In genomic region chr1:17191990-17192242, GRCh38 we compare ENCODE assay signal across 25 cellular contexts. TPM values are rescaled to one million over a fixed set of nuclear protein-coding genes. Genes with fewer than 3 reads are reported as not detected.
DNase-seq lines count a peak whose midpoint lies in the region; ATAC-seq and TF ChIP-seq lines count a peak whose summit lies in the region.
"Had no signal": no experiment of that assay in that cellular context is flagged by ENCODE, and none has a peak within 500 bp of the region (broad histone marks: within the 10 kb centered on the region; RNA-seq: fewer than 3 reads in every experiment).

No MANE protein-coding gene starts in this region.

- TF ChIP-seq CTCF in neural progenitor cell (IDR thresholded peaks at IDR 0.05): no peak

- H3K27ac ChIP-seq in BLaER1 (0 out of 2 replicates have a peak overlapping the region, but pooled peaks have one; percentile 30), neural progenitor cell (no peak overlapping the region)
- H3K27ac ChIP-seq: body of pancreas, colonic mucosa, upper lobe of right lung, VCaP had no signal

- H3K9me3 Mint-ChIP-seq in IgD-negative memory B cell (peaks cover 3 to 13% (median 4%) of the 10 kb centered on the region in 3 donors), neural progenitor cell (peaks cover 2% of the 10 kb centered on the region)

- H3K4me3 Mint-ChIP-seq in IgD-negative memory B cell (no peak overlapping the region), neural progenitor cell (peak overlapping the region; percentile 12)
- H3K4me3 Mint-ChIP-seq: activated naive CD8-positive, alpha-beta T cell treated with anti-CD3 and anti-CD28 coated beads, Interleukin-2, amount 50 U/mL, for 24 hours; CD4-positive, alpha-beta T cell; naive thymus-derived CD8-positive, alpha-beta T cell had no signal

- no peaks in the 10 kb centered on the region for H3F3A ChIP-seq in neural progenitor cell (ENCODE audit: low read depth)

- no peaks in the 10 kb centered on the region for H3K27me3 ChIP-seq in BLaER1
- no peaks in the 10 kb centered on the region for H3K27me3 ChIP-seq in neural progenitor cell
- H3K27me3 ChIP-seq: body of pancreas, colonic mucosa, upper lobe of right lung had no signal

- no peaks in the 10 kb centered on the region for H3K36me3 Mint-ChIP-seq in IgD-negative memory B cell
- no peaks in the 10 kb centered on the region for H3K36me3 Mint-ChIP-seq in neural progenitor cell

- H3K27me3 Mint-ChIP-seq in IgD-negative memory B cell: no peaks in the 10 kb centered on the region
- peaks cover 15% of the 10 kb centered on the region for H3K27me3 Mint-ChIP-seq in neural progenitor cell (ENCODE audit: insufficient read depth, low read depth)
- H3K27me3 Mint-ChIP-seq: CD4-positive, alpha-beta T cell had no signal

- H3K36me3 ChIP-seq in BLaER1 (no peaks in the 10 kb centered on the region), neural progenitor cell (no peaks in the 10 kb centered on the region)
- H3K36me3 ChIP-seq: colonic mucosa, upper lobe of right lung had no signal

- H3K4me2 ChIP-seq in BLaER1: peak overlapping the region; percentile 51
- no peak overlapping the region for H3K4me2 ChIP-seq in neural progenitor cell

- H3K4me3 ChIP-seq in BLaER1: no peak overlapping the region
- no peak overlapping the region for H3K4me3 ChIP-seq in neural progenitor cell
- H3K4me3 ChIP-seq: body of pancreas, colonic mucosa, upper lobe of right lung had no signal

- peaks cover 2 to 12% (median 4%) of the 10 kb centered on the region in 3 donors for H3K4me1 Mint-ChIP-seq in IgD-negative memory B cell
- H3K4me1 Mint-ChIP-seq in neural progenitor cell: peaks cover 35% of the 10 kb centered on the region

- peak; percentile 21 for DNase-seq in ecto neural progenitor cell (ENCODE audit: low spot score)
- DNase-seq in neural progenitor cell (ENCODE audit: low spot score): no peak
- DNase-seq in T-helper 9 cell: no peak
- DNase-seq in GM03348 (ENCODE audit: low spot score): no peak
- DNase-seq: activated CD4-positive, alpha-beta T cell treated with anti-CD3 and anti-CD28 coated beads, Interleukin-2, amount 50 U/mL, for 4 hours; activated effector memory CD4-positive, alpha-beta T cell treated with Interleukin-2 at 50 U/mL for 16 hours; activated naive CD8-positive, alpha-beta T cell treated with anti-CD3 and anti-CD28 coated beads, Interleukin-2, amount 50 U/mL, for 24 hours; body of pancreas; colonic mucosa; GF-D8; left cardiac atrium; NCI-H1105; NCI-H2029 treated with DMSO at 0.1 percent for 48 hours; NCI-H345; SIG-M5; upper lobe of right lung had no signal

- no peak overlapping the region for H2AFZ ChIP-seq in neural progenitor cell (replicated peaks)

- H3K79me2 ChIP-seq in neural progenitor cell (ENCODE audit: low read depth): no peaks in the 10 kb centered on the region

- H3K27ac Mint-ChIP-seq in IgD-negative memory B cell (peak overlapping the region in 2 of 3 donors; percentile 65 to 76), neural progenitor cell (no peak overlapping the region)
- H3K27ac Mint-ChIP-seq: activated naive CD8-positive, alpha-beta T cell treated with anti-CD3 and anti-CD28 coated beads, Interleukin-2, amount 50 U/mL, for 24 hours; CD4-positive, alpha-beta T cell had no signal

- H3K9ac ChIP-seq in BLaER1: no peak overlapping the region
- no peak overlapping the region for H3K9ac ChIP-seq in neural progenitor cell

- H4K20me1 ChIP-seq in BLaER1 (no peaks in the 10 kb centered on the region), neural progenitor cell (ENCODE audit: low read depth) (no peaks in the 10 kb centered on the region)

- ATAC-seq in HG03442 (IDR thresholded peaks at IDR 0.05; ENCODE audit: unreplicated experiment) (no peak), HG03097 (IDR thresholded peaks at IDR 0.05; ENCODE audit: low FRiP score, unreplicated experiment) (no peak)
- ATAC-seq: activated naive CD8-positive, alpha-beta T cell treated with anti-CD3 and anti-CD28 coated beads, Interleukin-2, amount 50 U/mL, for 24 hours; body of pancreas; left cardiac atrium; naive thymus-derived CD8-positive, alpha-beta T cell had no signal

- H3K9me3 ChIP-seq in BLaER1 (peaks cover 14% of the 10 kb centered on the region), neural progenitor cell (ENCODE audit: low read depth) (no peaks in the 10 kb centered on the region)
- H3K9me3 ChIP-seq: body of pancreas, colonic mucosa, upper lobe of right lung had no signal

- H3K4me1 ChIP-seq in BLaER1 (peaks cover 29% of the 10 kb centered on the region), neural progenitor cell (peaks cover 8% of the 10 kb centered on the region)
- H3K4me1 ChIP-seq: body of pancreas, colonic mucosa, upper lobe of right lung had no signal

RNA-seq across cellular contexts. Expression of gene PADI1, which starts 13.0 kb away (rescaled TPM):
- polyA plus RNA-seq in IgD-negative memory B cell: not detected
- total RNA-seq in neural progenitor cell (ENCODE audit: low replicate concordance): 0.09 and 0.25 TPM in 2 replicates
- total RNA-seq: body of pancreas; CD4-positive, alpha-beta T cell; left cardiac atrium; mesenteric fat pad; naive thymus-derived CD8-positive, alpha-beta T cell; T-helper 1 cell treated with Interleukin-12 subunit alpha and Interleukin-12 subunit beta and Interleukin-4 antibody, amounts not matched to agents 30 ng/mL and 1 ng/mL, for 36 hours; upper lobe of right lung had no signal
- polyA plus RNA-seq: naive thymus-derived CD8-positive, alpha-beta T cell had no signal

RNA-seq across cellular contexts. Expression of gene PADI3, which starts 57.0 kb away (rescaled TPM):
- polyA plus RNA-seq in IgD-negative memory B cell: not detected
- total RNA-seq in neural progenitor cell (ENCODE audit: low replicate concordance): 1.0 and 2.0 TPM in 2 replicates
- total RNA-seq: body of pancreas; CD4-positive, alpha-beta T cell; left cardiac atrium; mesenteric fat pad; naive thymus-derived CD8-positive, alpha-beta T cell; T-helper 1 cell treated with Interleukin-12 subunit alpha and Interleukin-12 subunit beta and Interleukin-4 antibody, amounts not matched to agents 30 ng/mL and 1 ng/mL, for 36 hours; upper lobe of right lung had no signal
- polyA plus RNA-seq: naive thymus-derived CD8-positive, alpha-beta T cell had no signal
